In genomic region chr5:43358338-43358737, GRCh38 we compare ENCODE assay signal across 24 cellular contexts. TPM values are rescaled to one million over a fixed set of nuclear protein-coding genes. Genes with fewer than 3 reads are reported as not detected.
"Had no signal": no experiment of that assay in that cellular context is flagged by ENCODE, and none has a peak within 500 bp of the region (broad histone marks: within the 10 kb centered on the region; RNA-seq: fewer than 3 reads in every experiment).

No MANE protein-coding gene starts in this region.

- H3K9me3 ChIP-seq: colonic mucosa had no signal

- H3K4me3 ChIP-seq: colonic mucosa, lower lobe of right lung, neural progenitor cell, sigmoid colon, stomach, tibial artery had no signal

- ATAC-seq: esophagus mucosa; left colon; natural killer cell treated with Interleukin-12 subunit alpha and Interleukin-12 subunit beta and Interleukin-15 and Interleukin-18, amount 100 ng/mL, for 72 hours; stimulated activated effector memory CD8-positive, alpha-beta T cell treated with anti-CD3 and anti-CD28 coated beads, Interleukin-12 subunit alpha, Interleukin-12 subunit beta, amount 100 ng/mL, for 72 hours had no signal

- H3K36me3 ChIP-seq: colonic mucosa, lower lobe of right lung, neural progenitor cell, sigmoid colon, stomach, tibial artery had no signal

- DNase-seq: colonic mucosa; effector CD8-positive, alpha-beta T cell; endodermal cell; foreskin melanocyte; hypothalamus; immature natural killer cell; islet precursor cell; kidney glomerular epithelial cell; left colon; lower lobe of right lung; naive B cell; sigmoid colon; stimulated activated CD4-positive, alpha-beta T cell treated with anti-CD3 and anti-CD28 coated beads, Interleukin-2, amount 100 ng/mL, for 24 hours; stimulated activated CD4-positive, alpha-beta T cell treated with anti-CD3 and anti-CD28 coated beads, Interleukin-4, amount 100 ng/mL, for 24 hours; stimulated activated naive CD4-positive, alpha-beta T cell treated with Interleukin-2 at 50 U/mL for 16 hours; stomach; tibial artery had no signal

- H3K27ac ChIP-seq: colonic mucosa, epithelial cell of prostate, lower lobe of right lung, neural progenitor cell, parathyroid adenoma, sigmoid colon, stomach had no signal

- H3K4me1 ChIP-seq: colonic mucosa, lower lobe of right lung, neural progenitor cell, parathyroid adenoma, sigmoid colon, stomach had no signal

- H3K27me3 ChIP-seq: colonic mucosa, neural progenitor cell, sigmoid colon, stomach, tibial artery had no signal

RNA-seq across cellular contexts. Expression of gene CCL28, which starts 53.9 kb away (rescaled TPM):
- total RNA-seq: progenitor cell of endocrine pancreas had no signal
